In genomic region chr4:15677507-15677988, GRCh38 we compare ENCODE assay signal across 10 cellular contexts. TPM values are rescaled to one million over a fixed set of nuclear protein-coding genes. Genes with fewer than 3 reads are reported as not detected.
A peak's percentile ranks its signal among the peaks of the same experiment; 100 is the strongest.
DNase-seq lines count a peak whose midpoint lies in the region; ATAC-seq and TF ChIP-seq lines count a peak whose summit lies in the region.
"Had no signal": no experiment of that assay in that cellular context is flagged by ENCODE, and none has a peak within 500 bp of the region (broad histone marks: within the 10 kb centered on the region; RNA-seq: fewer than 3 reads in every experiment).

No MANE protein-coding gene starts in this region.

- H3K36me3 ChIP-seq in A673 (ENCODE audit: insufficient read depth, low read length, poor library complexity, severe bottlenecking) (no peaks in the 10 kb centered on the region), body of pancreas (replicated peaks in 1 of 2; ENCODE audit: insufficient read depth in 1 of 2, low read depth in 2 of 2) (no peaks in the 10 kb centered on the region), kidney epithelial cell (ENCODE audit: control insufficient read depth, insufficient read depth, low read length) (no peaks in the 10 kb centered on the region), esophagus muscularis mucosa (no peaks in the 10 kb centered on the region)

- H3K9me3 ChIP-seq in A673 (ENCODE audit: low read depth, low read length, poor library complexity, severe bottlenecking) (no peaks in the 10 kb centered on the region), body of pancreas (no peaks in the 10 kb centered on the region), esophagus muscularis mucosa (no peaks in the 10 kb centered on the region)

- H3K4me3 ChIP-seq in A673 (ENCODE audit: low read depth, low read length, poor library complexity, severe bottlenecking) (no peak overlapping the region), body of pancreas (no peak overlapping the region), kidney epithelial cell (ENCODE audit: low read depth, low read length) (no peak overlapping the region), esophagus muscularis mucosa (no peak overlapping the region)

- H3K4me1 ChIP-seq in A673 (ENCODE audit: insufficient read depth, low read length, poor library complexity, severe bottlenecking): peaks cover 27% of the 10 kb centered on the region
- peaks cover 16% of the 10 kb centered on the region for H3K4me1 ChIP-seq in body of pancreas
- H3K4me1 ChIP-seq in esophagus muscularis mucosa: peaks cover 6 to 11% (median 10%) of the 10 kb centered on the region in 4 donors

- H3K27ac ChIP-seq in A673 (ENCODE audit: low read depth, low read length, poor library complexity, severe bottlenecking) (peak overlapping the region; percentile 13), body of pancreas (peak overlapping the region; percentile 49 to 80 (median 64)), esophagus muscularis mucosa (replicated peaks in 1 of 4) (no peak overlapping the region)

- POLR2A ChIA-PET in A673 (lab: Charles Lee; ENCODE audit: low non-redundant PET): no interaction called here

- H3K27me3 ChIP-seq in A673 (replicated peaks; ENCODE audit: insufficient read depth, low read depth, low read length, poor library complexity): no peaks in the 10 kb centered on the region
- H3K27me3 ChIP-seq in body of pancreas: no peaks in the 10 kb centered on the region
- H3K27me3 ChIP-seq in kidney epithelial cell (ENCODE audit: control insufficient read depth, insufficient read depth, low read length): no peaks in the 10 kb centered on the region
- H3K27me3 ChIP-seq in esophagus muscularis mucosa: no peaks in the 10 kb centered on the region

- peak overlapping the region; percentile 40; the same call in 1 of the 2 replicates for H3K27ac Mint-ChIP-seq in HFFc6
- H3K27ac Mint-ChIP-seq: T-cell had no signal

- peak overlapping the region; percentile 70 for H3K4me3 Mint-ChIP-seq in HFFc6
- H3K4me3 Mint-ChIP-seq: T-cell had no signal

- peak in 1 of 3 donors; percentile 9 for TF ChIP-seq POLR2A in body of pancreas (IDR thresholded peaks at IDR 0.05)
- no peak for TF ChIP-seq POLR2A in esophagus muscularis mucosa (IDR thresholded peaks at IDR 0.05; ENCODE audit: low read depth)

- peaks cover 4% of the 10 kb centered on the region; the same call in 1 of the 2 replicates for H3K9me3 Mint-ChIP-seq in HFFc6
- H3K9me3 Mint-ChIP-seq: T-cell had no signal

- CTCF ChIA-PET in A673 (lab: Charles Lee): no interaction called here

- intact Hi-C loops in A673 (cut with micrococcal nuclease; ENCODE audit: unreplicated experiment) (no loop called here), body of pancreas (cut with DNase I) (no loop called here), esophagus muscularis mucosa (cut with DNase I) (no loop called here)

- H3K36me3 Mint-ChIP-seq in HFFc6 (ENCODE audit: low read depth): peaks cover 35% of the 10 kb centered on the region
- H3K36me3 Mint-ChIP-seq: T-cell had no signal

- peak; percentile 25 for DNase-seq in A673 (ENCODE audit: low spot score)
- peak; percentile 36 for DNase-seq in HFFc6
- peak; percentile 69 to 88 (median 80) for DNase-seq in body of pancreas
- DNase-seq in kidney epithelial cell (ENCODE audit: low read depth): peak; percentile 96
- no peak for DNase-seq in esophagus muscularis mucosa (ENCODE audit: extremely low spot score)
- DNase-seq in central memory CD4-positive, alpha-beta T cell: no peak
- DNase-seq in NCI-H1436 treated with DMSO at 0.1 percent for 48 hours (lab: John Stamatoyannopoulos, UW): no peak
- DNase-seq: effector memory CD4-positive, alpha-beta T cell; T-cell had no signal

- TF ChIP-seq EP300 in esophagus muscularis mucosa (IDR thresholded peaks at IDR 0.05): no peak

- no peak for TF ChIP-seq CTCF in A673 (conservative IDR thresholded peaks at IDR 0.05; ENCODE audit: low read depth, low read length)
- no peak for TF ChIP-seq CTCF in HFFc6 (IDR thresholded peaks at IDR 0.05)
- peak in 3 of 7 experiments; percentile 17 to 23 (median 22) for TF ChIP-seq CTCF in body of pancreas (IDR thresholded peaks at IDR 0.05)
- TF ChIP-seq CTCF in kidney epithelial cell (IDR thresholded peaks at IDR 0.05; ENCODE audit: insufficient read depth, low read length, poor library complexity, severe bottlenecking): no peak
- TF ChIP-seq CTCF in esophagus muscularis mucosa (IDR thresholded peaks at IDR 0.05): no peak

- ATAC-seq in body of pancreas (peak; percentile 67), HG03025 (IDR thresholded peaks at IDR 0.05; ENCODE audit: low FRiP score, unreplicated experiment) (no peak)
- ATAC-seq: T-cell had no signal

- 43 to 47% methylated on average over 2 of the region's 2 CpGs for WGBS in body of pancreas, 2 donors
- 100% methylated on average over 2 of the region's 2 CpGs for WGBS in esophagus muscularis mucosa

- no TSS peak for BruUV-seq in A673 (replicated peaks; lab: Mats Ljungman, UMichigan)

- peaks cover 52% of the 10 kb centered on the region for H3K4me1 Mint-ChIP-seq in HFFc6 (ENCODE audit: low read depth)

- no peaks in the 10 kb centered on the region for H3K27me3 Mint-ChIP-seq in HFFc6 (ENCODE audit: insufficient read depth)
- H3K27me3 Mint-ChIP-seq: T-cell had no signal

RNA-seq across cellular contexts. Expression of gene FAM200B, which starts 4.1 kb away (rescaled TPM):
- total RNA-seq in A673 (2021) (27.4 and 29.0 TPM in 2 replicates), body of pancreas (10 to 100 TPM; 15.6 to 20.8 TPM), kidney epithelial cell (25.7 and 42.1 TPM in 2 replicates), esophagus muscularis mucosa (10 to 100 TPM; 40.4 to 88.5 (median 71.2) TPM)
- 10 to 100 TPM; 26.0 to 36.2 (median 34.3) TPM for total RNA-seq in HFFc6 (2021; fragmentation: NEBNext Ultra II Directional; extraction: Animal tissue kit (Norgen Biotek cat#: 25700))

RNA-seq across cellular contexts. Expression of gene FBXL5, which starts 22.4 kb away (rescaled TPM):
- 59.7 and 60.1 TPM in 2 replicates for total RNA-seq in A673 (2021)
- total RNA-seq in HFFc6 (2021; fragmentation: NEBNext Ultra II Directional; extraction: Animal tissue kit (Norgen Biotek cat#: 25700)): 10 to 100 TPM; 35.8 to 40.5 (median 37.2) TPM
- total RNA-seq in body of pancreas: 10 to 100 TPM; 52.4 to 56.0 TPM
- total RNA-seq in kidney epithelial cell: 44.1 and 51.1 TPM in 2 replicates
- 100 to 1,000 TPM in 3 of 4 donors, 10 to 100 TPM in 1; 67.8 to 141 (median 140) TPM for total RNA-seq in esophagus muscularis mucosa

RNA-seq across cellular contexts. Expression of gene BST1, which starts 25.3 kb away (rescaled TPM):
- total RNA-seq in A673 (2021) (2.1 and 2.4 TPM in 2 replicates), body of pancreas (1 to 10 TPM in 1 of 2 donors, under 1 TPM in 1; 0.99 to 1.6 TPM), kidney epithelial cell (3.4 and 4.9 TPM in 2 replicates), esophagus muscularis mucosa (1 to 10 TPM; 2.5 to 6.0 (median 4.3) TPM)
- total RNA-seq in HFFc6 (2021; fragmentation: NEBNext Ultra II Directional; extraction: Animal tissue kit (Norgen Biotek cat#: 25700)): 1 to 10 TPM; 2.4 to 4.2 (median 2.8) TPM

Comparison
In these comparisons a context has a peak if more than half of its experiments do, and no peak if none do; other contexts are left out.
1. DNase-seq: peak in A673 (single experiment), HFFc6 (single experiment), body of pancreas (4 of 4) and kidney epithelial cell (single experiment); none in esophagus muscularis mucosa (single experiment), central memory CD4-positive, alpha-beta T cell (single experiment) and NCI-H1436 treated with DMSO at 0.1 percent for 48 hours (single experiment).
2. H3K27ac ChIP-seq: peak in A673 (single experiment) and body of pancreas (4 of 4); none in esophagus muscularis mucosa (0 of 4).